In the genomic region with DNA sequence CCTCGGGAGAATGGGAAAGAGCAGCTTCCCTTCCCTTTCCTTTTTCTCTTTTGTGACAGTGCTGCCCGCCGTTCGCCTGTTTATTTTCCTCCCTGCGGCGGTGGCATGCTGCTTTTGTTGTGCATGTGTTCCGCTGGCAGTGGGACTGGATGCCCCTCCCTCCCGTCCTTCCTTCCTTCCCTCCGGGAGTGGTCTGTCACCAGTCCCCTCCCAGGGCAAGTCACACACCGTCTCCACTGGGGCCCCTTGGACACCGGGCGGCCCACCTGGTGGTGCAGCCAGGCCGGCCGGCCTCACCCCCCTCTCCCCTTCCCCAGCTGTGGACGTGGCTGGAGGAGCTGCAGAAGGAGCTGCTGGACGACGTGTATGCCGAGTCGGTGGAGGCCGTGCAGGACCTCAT, we compare ENCODE assay signal across 25 cellular contexts.
DNase-seq lines count a peak whose midpoint lies in the region; ATAC-seq and TF ChIP-seq lines count a peak whose summit lies in the region.
"Had no signal": no experiment of that assay in that cellular context is flagged by ENCODE, and none has a peak within 500 bp of the region (broad histone marks: within the 10 kb centered on the region; RNA-seq: fewer than 3 reads in every experiment).

No MANE protein-coding gene starts in this region.

- H4K20me1 ChIP-seq in BLaER1 treated with 17β-estradiol and CSF1 and Interleukin-3, amounts not matched to agents 10 nM and 100 nM = peaks cover 31 to 94% (median 87%) of the 10 kb centered on the region in 11 experiments

- no peaks in the 10 kb centered on the region for H3K9me3 Mint-ChIP-seq in memory B cell
- 0 out of 2 replicates have a peak, but pooled peaks cover 4% of the 10 kb centered on the region for H3K9me3 Mint-ChIP-seq in HFFc6
- H3K9me3 Mint-ChIP-seq: activated B cell treated with CpG ODN at 0.5 μM for 24 hours; activated T-helper 17 cell treated with anti-CD3 and anti-CD28 coated beads, Interleukin-2, amount 50 U/mL, for 72 hours; T-helper 2 cell treated with Interferon-gamma antibody and Interleukin-4, amounts not matched to agents 5 μg/mL and 100 μg/mL, for 36 hours had no signal

- H3K4me1 Mint-ChIP-seq in memory B cell (peaks cover 8% of the 10 kb centered on the region), HFFc6 (ENCODE audit: low read depth) (peaks cover 24% of the 10 kb centered on the region)
- H3K4me1 Mint-ChIP-seq: activated T-helper 17 cell treated with anti-CD3 and anti-CD28 coated beads, Interleukin-2, amount 50 U/mL, for 72 hours had no signal

- DNase-seq in memory B cell (ENCODE audit: low spot score in 2 of 2) = no peak
- no peak for DNase-seq in DMS 273 (lab: John Stamatoyannopoulos, UW; ENCODE audit: unreplicated experiment)
- no peak for DNase-seq in HFFc6
- no peak for DNase-seq in HAP-1 (ENCODE audit: low spot score in 2 of 2)
- DNase-seq: activated B cell treated with CpG ODN at 0.5 μM for 24 hours; Caco-2; EL; hypothalamus; Kasumi-1; NCI-H1092; NCI-H2171 treated with DMSO at 0.1 percent for 48 hours; NCI-H82; PC-9; stimulated activated CD4-positive, alpha-beta T cell treated with anti-CD3 and anti-CD28 coated beads, Interleukin-4, amount 100 ng/mL, for 24 hours had no signal

- in situ Hi-C loops in HAP-1 (cut with MboI; ENCODE audit: low sequenced_read_pairs) = loop anchor here (25.0 kb wide), 1 partner anchor 654 kb away; no protein-coding TSS in a partner anchor

- no peaks in the 10 kb centered on the region for H3K27me3 ChIP-seq in BLaER1 treated with 17β-estradiol and CSF1 and Interleukin-3, amounts not matched to agents 10 nM and 100 nM
- H3K27me3 ChIP-seq in HUES64 (ENCODE audit: insufficient read depth, low read length) (no peaks in the 10 kb centered on the region), gastroesophageal sphincter (no peaks in the 10 kb centered on the region), HAP-1 (ENCODE audit: low read depth) (no peaks in the 10 kb centered on the region)
- H3K27me3 ChIP-seq: adrenal gland, cardiac muscle cell, pancreas, vagina had no signal

- no peaks in the 10 kb centered on the region for H3K9me3 ChIP-seq in BLaER1 treated with 17β-estradiol and CSF1 and Interleukin-3, amounts not matched to agents 10 nM and 100 nM (replicated peaks in 1 of 11)
- no peaks in the 10 kb centered on the region for H3K9me3 ChIP-seq in HUES64 (ENCODE audit: insufficient read depth, low read depth, low read length)
- no peaks in the 10 kb centered on the region for H3K9me3 ChIP-seq in gastroesophageal sphincter
- H3K9me3 ChIP-seq in HAP-1 = no peaks in the 10 kb centered on the region
- H3K9me3 ChIP-seq: adrenal gland, Caco-2, pancreas, vagina had no signal

- peak overlapping the region in 1 of 11 experiments; percentile 22; a peak in 2 of 22 replicates for H3K27ac ChIP-seq in BLaER1 treated with 17β-estradiol and CSF1 and Interleukin-3, amounts not matched to agents 10 nM and 100 nM
- H3K27ac ChIP-seq in HUES64 (ENCODE audit: low read depth, low read length) = peak overlapping the region; percentile 59; the same call in 1 of the 2 replicates
- H3K27ac ChIP-seq in gastroesophageal sphincter = peak overlapping the region in 1 of 4 donors; percentile 9
- H3K27ac ChIP-seq: cardiac muscle cell, pancreas, PC-9, vagina had no signal

- TF ChIP-seq POLR2A in gastroesophageal sphincter (IDR thresholded peaks at IDR 0.05) = no peak

- ATAC-seq in gastroesophageal sphincter (peak; percentile 23), memory B cell (ENCODE audit: low read depth) (no peak), HG02588 (IDR thresholded peaks at IDR 0.05; ENCODE audit: unreplicated experiment) (no peak)
- ATAC-seq: activated T-helper 17 cell treated with anti-CD3 and anti-CD28 coated beads, Interleukin-2, amount 50 U/mL, for 72 hours; pancreas had no signal

- TF ChIP-seq EP300 in gastroesophageal sphincter (IDR thresholded peaks at IDR 0.05) = no peak

- H3K36me3 ChIP-seq in BLaER1 treated with 17β-estradiol and CSF1 and Interleukin-3, amounts not matched to agents 10 nM and 100 nM = peaks cover 51 to 74% (median 65%) of the 10 kb centered on the region in 11 experiments
- peaks cover 47% of the 10 kb centered on the region for H3K36me3 ChIP-seq in HUES64 (ENCODE audit: insufficient read depth, low read length)
- H3K36me3 ChIP-seq in gastroesophageal sphincter = peaks cover 0 to 56% of the 10 kb centered on the region in 2 donors
- H3K36me3 ChIP-seq in HAP-1 (replicated peaks) = no peaks in the 10 kb centered on the region; the same call in none of the 2 replicates
- H3K36me3 ChIP-seq: cardiac muscle cell had no signal

- no peaks in the 10 kb centered on the region for H3K27me3 Mint-ChIP-seq in memory B cell
- peaks cover 35% of the 10 kb centered on the region for H3K27me3 Mint-ChIP-seq in HFFc6 (ENCODE audit: insufficient read depth)
- H3K27me3 Mint-ChIP-seq: activated B cell treated with CpG ODN at 0.5 μM for 24 hours; activated T-helper 17 cell treated with anti-CD3 and anti-CD28 coated beads, Interleukin-2, amount 50 U/mL, for 72 hours had no signal

- no peak for TF ChIP-seq CTCF in gastroesophageal sphincter (IDR thresholded peaks at IDR 0.05)
- TF ChIP-seq CTCF in HFFc6 (IDR thresholded peaks at IDR 0.05) = no peak

- H3K36me3 Mint-ChIP-seq in memory B cell (peaks cover 36% of the 10 kb centered on the region), HFFc6 (ENCODE audit: low read depth) (peaks cover 60% of the 10 kb centered on the region)

- no peak overlapping the region for H3K4me3 ChIP-seq in BLaER1 treated with 17β-estradiol and CSF1 and Interleukin-3, amounts not matched to agents 10 nM and 100 nM
- H3K4me3 ChIP-seq in HUES64 (ENCODE audit: low read length) (peak overlapping the region; percentile 38), gastroesophageal sphincter (no peak overlapping the region), HAP-1 (no peak overlapping the region)
- H3K4me3 ChIP-seq: adrenal gland, cardiac muscle cell, pancreas, PC-9, skin epidermis, vagina had no signal

- no peak overlapping the region for H3K4me3 Mint-ChIP-seq in memory B cell
- H3K4me3 Mint-ChIP-seq in HFFc6 = no peak overlapping the region
- H3K4me3 Mint-ChIP-seq: activated B cell treated with CpG ODN at 0.5 μM for 24 hours; activated T-helper 17 cell treated with anti-CD3 and anti-CD28 coated beads, Interleukin-2, amount 50 U/mL, for 72 hours; T-helper 2 cell treated with Interferon-gamma antibody and Interleukin-4, amounts not matched to agents 5 μg/mL and 100 μg/mL, for 36 hours had no signal

- H3K27ac Mint-ChIP-seq in memory B cell (peak overlapping the region; percentile 53), HFFc6 (no peak overlapping the region)
- H3K27ac Mint-ChIP-seq: activated B cell treated with CpG ODN at 0.5 μM for 24 hours; activated T-helper 17 cell treated with anti-CD3 and anti-CD28 coated beads, Interleukin-2, amount 50 U/mL, for 72 hours; T-helper 2 cell treated with Interferon-gamma antibody and Interleukin-4, amounts not matched to agents 5 μg/mL and 100 μg/mL, for 36 hours had no signal

- peak overlapping the region in 4 of 11 experiments; percentile 1 to 48 (median 5); a peak in 4 of 22 replicates for H3K9ac ChIP-seq in BLaER1 treated with 17β-estradiol and CSF1 and Interleukin-3, amounts not matched to agents 10 nM and 100 nM
- H3K9ac ChIP-seq in HUES64 (ENCODE audit: low read depth, low read length) = 0 out of 2 replicates have a peak overlapping the region, but pooled peaks have one; percentile 35

- peak overlapping the region; percentile 71 to 87 (median 79) for H3K4me2 ChIP-seq in BLaER1 treated with 17β-estradiol and CSF1 and Interleukin-3, amounts not matched to agents 10 nM and 100 nM
- H3K4me2 ChIP-seq: PC-9 had no signal

- H3K4me1 ChIP-seq in BLaER1 treated with 17β-estradiol and CSF1 and Interleukin-3, amounts not matched to agents 10 nM and 100 nM = peaks cover 45 to 76% (median 57%) of the 10 kb centered on the region in 10 experiments
- peaks cover 24% of the 10 kb centered on the region for H3K4me1 ChIP-seq in HUES64 (ENCODE audit: insufficient read depth, low read length)
- H3K4me1 ChIP-seq in gastroesophageal sphincter = peaks cover 0 to 35% (median 0%) of the 10 kb centered on the region in 3 donors
- no peaks in the 10 kb centered on the region for H3K4me1 ChIP-seq in HAP-1
- H3K4me1 ChIP-seq: Caco-2, pancreas, vagina had no signal

- 38% methylated on average over 20 of the region's 20 CpGs for WGBS in HUES64
- 42 to 66% methylated on average over 6 to 10 of the region's 20 CpGs for WGBS in gastroesophageal sphincter (ENCODE audit: low coverage in 1 of 2), 2 donors
